ENCODE assay signal across 7 cellular contexts in the genomic region with DNA sequence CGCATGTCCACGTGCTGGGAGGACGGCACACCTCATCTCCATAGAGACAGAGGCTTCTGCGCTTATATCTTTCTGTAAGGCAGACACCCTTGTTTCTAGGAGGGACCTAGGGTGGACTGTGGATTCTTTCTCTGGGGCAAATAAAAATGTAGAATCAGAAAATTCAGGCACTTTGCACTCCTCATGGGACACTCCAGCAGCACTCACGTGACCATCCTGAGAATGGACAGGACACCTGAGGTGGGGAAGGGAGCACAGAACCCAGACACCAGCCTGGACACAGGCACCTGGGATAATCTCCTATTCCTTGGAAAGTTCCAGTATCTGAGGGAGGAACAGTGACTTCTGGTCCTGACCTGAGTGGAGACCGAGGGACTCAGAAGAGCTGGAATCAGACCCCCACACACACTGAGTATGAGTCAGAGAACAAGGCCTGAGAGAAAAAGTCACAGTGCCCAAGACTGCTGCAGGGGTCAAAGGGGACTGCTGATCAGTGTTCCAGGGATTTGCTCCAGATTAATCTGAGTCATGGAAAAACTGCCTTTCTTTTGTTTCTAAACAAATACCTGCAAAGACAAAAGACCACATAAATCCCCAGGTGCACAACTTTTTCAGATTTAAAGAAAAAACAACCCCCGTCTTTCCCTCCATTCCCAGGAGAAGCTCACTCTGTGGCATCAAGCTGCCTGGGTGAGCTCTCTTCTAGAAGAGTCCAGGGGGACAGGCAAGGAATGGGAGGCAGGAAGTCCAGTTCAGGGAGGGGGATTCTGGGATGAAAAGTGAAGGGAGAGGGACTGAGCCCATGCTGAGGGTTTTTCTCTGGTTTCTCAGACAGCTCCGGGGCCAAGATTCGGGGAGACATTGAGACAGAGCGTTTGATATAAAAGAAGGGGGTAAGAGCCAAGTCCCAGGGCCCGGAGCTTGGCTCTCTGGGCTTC. TPM values are rescaled to one million over a fixed set of nuclear protein-coding genes. Genes with fewer than 3 reads are reported as not detected.
DNase-seq lines count a peak whose midpoint lies in the region; ATAC-seq and TF ChIP-seq lines count a peak whose summit lies in the region.

No MANE protein-coding gene starts in this region.

- H2AFZ ChIP-seq in H9 (ENCODE audit: low read length) = peak overlapping the region; percentile 97

- peak overlapping the region; percentile 79 for H3K18ac ChIP-seq in H9 (ENCODE audit: insufficient read length, low read depth, low read length)

- peaks cover 18% of the 10 kb centered on the region for H3K27me3 Mint-ChIP-seq in H9 (ENCODE audit: low read depth)
- peaks cover 45% of the 10 kb centered on the region for H3K27me3 Mint-ChIP-seq in WTC11 (ENCODE audit: low read depth)

- H3K9ac ChIP-seq in H9 (ENCODE audit: extremely low read depth, insufficient read length, low read length) = no peak overlapping the region
- no peak overlapping the region for H3K9ac ChIP-seq in iPS-15b (ENCODE audit: low read depth, low read length)

- peak overlapping the region in 1 of 3 experiments; percentile 48; a peak in 2 of 7 replicates for H3K27ac Mint-ChIP-seq in H9
- no peak overlapping the region for H3K27ac Mint-ChIP-seq in WTC11

- H3K79me1 ChIP-seq in H9 (ENCODE audit: insufficient read depth, low read depth, low read length, poor library complexity, severe bottlenecking) = no peaks in the 10 kb centered on the region

- H3K4me1 Mint-ChIP-seq in H9 = peaks cover 12 to 19% of the 10 kb centered on the region in 2 experiments
- peaks cover 10% of the 10 kb centered on the region for H3K4me1 Mint-ChIP-seq in WTC11

- intact Hi-C loops in spleen (cut with DNase I; ENCODE audit: low total_unique reads) = no loop called here

- CTCF ChIA-PET in WTC11 (lab: Charles Lee) = interaction anchor here (0.6 to 2.9 kb wide), 14 partner anchors 8 to 310 kb away, joined by 3 to 47 read pairs (median 4); a partner anchor contains a TSS

- H4K91ac ChIP-seq in H9 (ENCODE audit: insufficient read length, low read depth, low read length) = no peak overlapping the region

- no peak overlapping the region for H2BK120ac ChIP-seq in H9 (ENCODE audit: low read depth, low read length, poor library complexity, severe bottlenecking)

- H4K8ac ChIP-seq in H9 (replicated peaks; ENCODE audit: insufficient read length, low read depth, low read length) = no peak overlapping the region

- H3K4me1 ChIP-seq in H9 (ENCODE audit: insufficient read depth, low read length) (peaks cover 6% of the 10 kb centered on the region; the same call in 1 of the 2 replicates), iPS-15b (ENCODE audit: control insufficient read depth, insufficient read depth, low read length) (no peaks in the 10 kb centered on the region), spleen (peaks cover 35 to 55% (median 47%) of the 10 kb centered on the region in 6 donors)

- ATAC-seq in WTC11 (peak; percentile 46), GM19397 (IDR thresholded peaks at IDR 0.05; ENCODE audit: unreplicated experiment) (no peak)

- H3K4me3 ChIP-seq in iPS-15b (ENCODE audit: low read depth, low read length) = peak overlapping the region; percentile 52
- H3K4me3 ChIP-seq in spleen = peak overlapping the region; percentile 70 to 96 (median 82)

- no peak overlapping the region for H3K23ac ChIP-seq in H9 (ENCODE audit: insufficient read length, low read depth, low read length)

- no peak overlapping the region for H2BK12ac ChIP-seq in H9 (ENCODE audit: insufficient read length, low read depth, low read length)

- H3K27ac ChIP-seq in H9 (ENCODE audit: insufficient read length, low read depth, low read length) (no peak overlapping the region), spleen (peak overlapping the region; percentile 85 to 94 (median 90))

- no peak overlapping the region for H2BK5ac ChIP-seq in H9 (ENCODE audit: insufficient read length, low read length)

- H2BK20ac ChIP-seq in H9 (ENCODE audit: low read depth, low read length, poor library complexity, severe bottlenecking) = no peak overlapping the region

- peak overlapping the region; percentile 31; the same call in 1 of the 2 replicates for H3K14ac ChIP-seq in H9 (ENCODE audit: insufficient read depth, low read length)

- H3K4me2 ChIP-seq in H9 (ENCODE audit: insufficient read depth, insufficient read length, low read length) = peak overlapping the region; percentile 46

- POLR2A ChIA-PET in WTC11 (lab: Charles Lee) = interaction anchor here (0.9 to 1.2 kb wide), 2 partner anchors 20 to 59 kb away, joined by 4 to 5 read pairs; a partner anchor contains a TSS

- DNase-seq in H9 = no peak
- DNase-seq in WTC11 (ENCODE audit: low spot score) = no peak
- DNase-seq in spleen = no peak
- DNase-seq in NCI-H526 (lab: John Stamatoyannopoulos, UW) = no peak
- DNase-seq in NCI-H1436 treated with DMSO at 0.1 percent for 48 hours (lab: John Stamatoyannopoulos, UW) = no peak

- H3K4me3 Mint-ChIP-seq in H9 = peak overlapping the region; percentile 36 to 77; a peak in 3 of 5 replicates
- H3K4me3 Mint-ChIP-seq in WTC11 = peak overlapping the region; percentile 79

- H3K9me3 Mint-ChIP-seq in H9 (no peaks in the 10 kb centered on the region), WTC11 (peaks cover 3% of the 10 kb centered on the region; the same call in 1 of the 2 replicates)

- no peak for TF ChIP-seq POLR2A in spleen (IDR thresholded peaks at IDR 0.05)

- no peaks in the 10 kb centered on the region for H4K20me1 ChIP-seq in H9 (ENCODE audit: control insufficient read depth, insufficient read depth, insufficient read length)

- H3K56ac ChIP-seq in H9 (ENCODE audit: insufficient read length, low read depth, low read length) = no peak overlapping the region

- H4K5ac ChIP-seq in H9 (ENCODE audit: insufficient read length, low read depth, low read length) = no peak overlapping the region

- H3K23me2 ChIP-seq in H9 (ENCODE audit: insufficient read length, low read depth, low read length, poor library complexity, severe bottlenecking) = no peaks in the 10 kb centered on the region

- H3K79me2 ChIP-seq in H9 (ENCODE audit: insufficient read depth, low read length) = no peaks in the 10 kb centered on the region

- H3K9me3 ChIP-seq in H9 (ENCODE audit: control insufficient read depth, low read depth, low read length) = no peaks in the 10 kb centered on the region
- no peaks in the 10 kb centered on the region for H3K9me3 ChIP-seq in iPS-15b (ENCODE audit: control insufficient read depth, insufficient read depth, low read length)
- H3K9me3 ChIP-seq in spleen = no peaks in the 10 kb centered on the region

- no CpG with 5 or more reads among the region's 11 CpGs for WGBS in H9 (ENCODE audit: extremely low coverage, insufficient read length, low lambda C conversion rate)
- WGBS in spleen, 5 donors = 58 to 64% (median 60%) methylated on average over 11 of the region's 11 CpGs

- H3K36me3 Mint-ChIP-seq in H9 (ENCODE audit: insufficient read depth in 1 of 3, low read depth in 3 of 3) (peaks cover 0 to 3% (median 0%) of the 10 kb centered on the region in 3 experiments; a peak in 1 of 7 replicates), WTC11 (no peaks in the 10 kb centered on the region)

- H2AK5ac ChIP-seq in H9 (ENCODE audit: insufficient read length, low read length) = no peak overlapping the region

- TF ChIP-seq CTCF in H9 (conservative IDR thresholded peaks at IDR 0.05) (no peak), WTC11 (IDR thresholded peaks at IDR 0.05) (no peak), spleen (IDR thresholded peaks at IDR 0.05 in 8 of 11, conservative IDR thresholded peaks at IDR 0.05 in 3 of 11) (no peak)

- no peak overlapping the region; the same call in 1 of the 2 replicates for H2BK15ac ChIP-seq in H9 (ENCODE audit: low read depth, low read length)

- H3K27me3 ChIP-seq in H9 (ENCODE audit: insufficient read depth, low read length) (no peaks in the 10 kb centered on the region), iPS-15b (ENCODE audit: control insufficient read depth, insufficient read depth, low read length) (peaks cover 22% of the 10 kb centered on the region), spleen (replicated peaks in 1 of 7) (no peaks in the 10 kb centered on the region)

- H3K36me3 ChIP-seq in iPS-15b (ENCODE audit: control insufficient read depth, insufficient read depth, low read length) = no peaks in the 10 kb centered on the region
- peaks cover 0 to 35% (median 3%) of the 10 kb centered on the region in 6 donors for H3K36me3 ChIP-seq in spleen

- peak overlapping the region; percentile 22 for H3T11ph ChIP-seq in H9 (ENCODE audit: low read length)

- H3K4ac ChIP-seq in H9 (ENCODE audit: low read depth, low read length) = no peak overlapping the region

TF ChIP-seq in WTC11, 78 proteins besides CTCF, POLR2A, EP300 and RAD21 (continues in another document):
- TF ChIP-seq, protein P1, sequence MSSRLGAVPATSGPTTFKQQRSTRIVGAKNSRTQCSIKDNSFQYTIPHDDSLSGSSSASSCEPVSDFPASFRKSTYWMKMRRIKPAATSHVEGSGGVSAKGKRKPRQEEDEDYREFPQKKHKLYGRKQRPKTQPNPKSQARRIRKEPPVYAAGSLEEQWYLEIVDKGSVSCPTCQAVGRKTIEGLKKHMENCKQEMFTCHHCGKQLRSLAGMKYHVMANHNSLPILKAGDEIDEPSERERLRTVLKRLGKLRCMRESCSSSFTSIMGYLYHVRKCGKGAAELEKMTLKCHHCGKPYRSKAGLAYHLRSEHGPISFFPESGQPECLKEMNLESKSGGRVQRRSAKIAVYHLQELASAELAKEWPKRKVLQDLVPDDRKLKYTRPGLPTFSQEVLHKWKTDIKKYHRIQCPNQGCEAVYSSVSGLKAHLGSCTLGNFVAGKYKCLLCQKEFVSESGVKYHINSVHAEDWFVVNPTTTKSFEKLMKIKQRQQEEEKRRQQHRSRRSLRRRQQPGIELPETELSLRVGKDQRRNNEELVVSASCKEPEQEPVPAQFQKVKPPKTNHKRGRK (CRISPR knock-in tag; IDR thresholded peaks at IDR 0.05; ENCODE audit: borderline replicate concordance) = no peak

RNA-seq across cellular contexts. Expression of a gene that starts 35.6 kb away (rescaled TPM):
- total RNA-seq in H9 (2021) (6.2 and 6.8 TPM in 2 replicates), WTC11 (2021) (26.9 to 37.0 TPM (median 27.0 TPM) in 3 replicates), spleen (10 to 100 TPM; 13.8 to 21.4 (median 15.0) TPM)
- 1 to 10 TPM; 6.9 to 8.3 (median 6.9) TPM for polyA plus RNA-seq in spleen

RNA-seq across cellular contexts. Expression of a gene that starts 58.9 kb away (rescaled TPM):
- total RNA-seq in H9 (2021) = 8.5 and 8.8 TPM in 2 replicates
- total RNA-seq in WTC11 (2021) = 11.4 to 12.9 TPM (median 11.7 TPM) in 3 replicates
- 10 to 100 TPM; 14.6 to 19.7 (median 15.2) TPM for total RNA-seq in spleen
- polyA plus RNA-seq in spleen = 10 to 100 TPM in 2 of 3 donors, 1 to 10 TPM in 1; 7.8 to 27.4 (median 17.0) TPM
